ENCODE assay signal across 8 cellular contexts in genomic region chr4:83548151-83548905, GRCh38.
DNase-seq lines count a peak whose midpoint lies in the region; ATAC-seq and TF ChIP-seq lines count a peak whose summit lies in the region.

No MANE protein-coding gene starts in this region.

- peak; percentile 94 for ATAC-seq in GM21717 (IDR thresholded peaks at IDR 0.05; ENCODE audit: unreplicated experiment)
- ATAC-seq in SK-N-SH treated with all-trans-retinoic acid at 6 μM for 48 hours = peak; percentile 88

- peak overlapping the region; percentile 72 for H3K27ac ChIP-seq in HUES48 (ENCODE audit: low read depth, low read length)

- H3K36me3 ChIP-seq in HUES48 (ENCODE audit: control insufficient read depth, insufficient read depth, low read length) = no peaks in the 10 kb centered on the region

- H3K4me3 ChIP-seq in HUES48 (ENCODE audit: low read depth, low read length) = no peak overlapping the region

- no peaks in the 10 kb centered on the region for H3K27me3 ChIP-seq in HUES48 (ENCODE audit: control insufficient read depth, insufficient read depth, low read length)

- DNase-seq in DMS79 (lab: John Stamatoyannopoulos, UW) = peak; percentile 82
- DNase-seq in activated naive CD8-positive, alpha-beta T cell treated with anti-CD3 and anti-CD28 coated beads, Interleukin-2, amount 50 U/mL, for 16 hours (ENCODE audit: low read depth, low spot score) = peak; percentile 21
- peak; percentile 91 for DNase-seq in islet precursor cell
- DNase-seq in stimulated activated CD8-positive, alpha-beta memory T cell treated with anti-CD3 and anti-CD28 coated beads, Interleukin-12 subunit alpha, Interleukin-12 subunit beta, amount 100 ng/mL, for 4 hours (ENCODE audit: low read depth) = peak; percentile 39
- DNase-seq in pons (ENCODE audit: low spot score) = no peak

- peaks cover 7% of the 10 kb centered on the region; the same call in 1 of the 2 replicates for H3K4me1 ChIP-seq in HUES48 (ENCODE audit: control insufficient read depth, insufficient read depth, low read length)

- H3K9me3 ChIP-seq in HUES48 (ENCODE audit: control insufficient read depth, insufficient read depth, low read length) = no peaks in the 10 kb centered on the region

- H3K9ac ChIP-seq in HUES48 (ENCODE audit: low read depth, low read length) = peak overlapping the region; percentile 13; the same call in 1 of the 2 replicates

TF ChIP-seq in SK-N-SH treated with all-trans-retinoic acid at 6 μM for 48 hours, 23 proteins besides CTCF, POLR2A, EP300 and RAD21:
- TF ChIP-seq ISL1 (CRISPR knock-in tag; IDR thresholded peaks at IDR 0.05) (peak; percentile 43), CREB5 (CRISPR knock-in tag; IDR thresholded peaks at IDR 0.05; ENCODE audit: low read depth) (no peak), ZC3H10 (CRISPR knock-in tag; IDR thresholded peaks at IDR 0.05) (peak; percentile 47; the same call in 1 of the 2 replicates), OSR1 (CRISPR knock-in tag; IDR thresholded peaks at IDR 0.05) (no peak), PATZ1 (CRISPR knock-in tag; IDR thresholded peaks at IDR 0.05; ENCODE audit: borderline replicate concordance) (0 out of 2 replicates have a peak, but pooled peaks have one; percentile 72)
